10 cellular contexts compared by ENCODE assay signal in genomic region chr12:124687695-124688301, GRCh38.
DNase-seq lines count a peak whose midpoint lies in the region; TF ChIP-seq lines count a peak whose summit lies in the region.
"Had no signal": no experiment of that assay in that cellular context is flagged by ENCODE, and none has a peak within 500 bp of the region (broad histone marks: within the 10 kb centered on the region; RNA-seq: fewer than 3 reads in every experiment).

No MANE protein-coding gene starts in this region.

- H3K27me3 Mint-ChIP-seq in activated naive CD4-positive, alpha-beta T cell treated with anti-CD3 and anti-CD28 coated beads for 36 hours (ENCODE audit: low read depth) = no peaks in the 10 kb centered on the region

- H3K14ac ChIP-seq in mesenchymal stem cell (ENCODE audit: low read length in 2 of 2) = peak overlapping the region in 1 of 2 experiments; percentile 53

- 32% methylated on average over 14 of the region's 15 CpGs for WGBS in mesenchymal stem cell
- WGBS in transverse colon (ENCODE audit: low coverage in 1 of 2), 2 donors = 55% methylated on average over 15 of the region's 15 CpGs; no CpG with 5 or more reads in 1 of the 2 donors

- H3K23ac ChIP-seq in mesenchymal stem cell (ENCODE audit: low read length in 2 of 2) = peak overlapping the region in 1 of 2 experiments; percentile 26

- no peak overlapping the region for H3K4me3 Mint-ChIP-seq in activated naive CD4-positive, alpha-beta T cell treated with anti-CD3 and anti-CD28 coated beads for 36 hours

- H2AFZ ChIP-seq in mesenchymal stem cell (ENCODE audit: low read depth, low read length) = peak overlapping the region; percentile 32

- H3K36me3 ChIP-seq in mesenchymal stem cell (ENCODE audit: control insufficient read depth in 1 of 2, insufficient read depth in 2 of 2, low read depth in 1 of 2, low read length in 2 of 2) (no peaks in the 10 kb centered on the region), transverse colon (no peaks in the 10 kb centered on the region)
- H3K36me3 ChIP-seq: cardiac muscle cell had no signal

- H3K4me3 ChIP-seq in mesenchymal stem cell (ENCODE audit: insufficient read depth in 1 of 2, low read depth in 1 of 2, low read length in 2 of 2) (no peak overlapping the region), transverse colon (no peak overlapping the region)
- H3K4me3 ChIP-seq: cardiac muscle cell had no signal

- H3K79me1 ChIP-seq in mesenchymal stem cell (replicated peaks; ENCODE audit: low read length, poor library complexity, severe bottlenecking) = no peaks in the 10 kb centered on the region

- peak overlapping the region; percentile 94 to 98 for H2BK12ac ChIP-seq in mesenchymal stem cell (ENCODE audit: low read length in 2 of 2)

- H3K27ac ChIP-seq in mesenchymal stem cell (ENCODE audit: low read length, poor library complexity, severe bottlenecking) = peak overlapping the region; percentile 69
- H3K27ac ChIP-seq in transverse colon = peak overlapping the region; percentile 39 to 65 (median 56)
- H3K27ac ChIP-seq: cardiac muscle cell, KMS-11 had no signal

- H3K9ac ChIP-seq in mesenchymal stem cell (ENCODE audit: low read length) = peak overlapping the region; percentile 2
- H3K9ac ChIP-seq: KMS-11 had no signal

- H3K27me3 ChIP-seq in mesenchymal stem cell (ENCODE audit: control insufficient read depth in 1 of 2, insufficient read depth in 1 of 2, low read length in 2 of 2) = no peaks in the 10 kb centered on the region
- H3K27me3 ChIP-seq in transverse colon = no peaks in the 10 kb centered on the region
- H3K27me3 ChIP-seq: cardiac muscle cell had no signal

- H3K4me2 ChIP-seq in mesenchymal stem cell (ENCODE audit: low read length, poor library complexity, severe bottlenecking) = no peak overlapping the region
- H3K4me2 ChIP-seq: KMS-11 had no signal

- no peaks in the 10 kb centered on the region for H3K36me3 Mint-ChIP-seq in activated naive CD4-positive, alpha-beta T cell treated with anti-CD3 and anti-CD28 coated beads for 36 hours (ENCODE audit: low read depth)

- DNase-seq in activated naive CD4-positive, alpha-beta T cell treated with anti-CD3 and anti-CD28 coated beads for 36 hours = peak; percentile 52
- DNase-seq in activated naive CD4-positive, alpha-beta T cell treated with Interleukin-2 at 50 U/mL for 16 hours = no peak
- DNase-seq in anterior cingulate cortex (lab: John Stamatoyannopoulos, UW) (peak in 49 of 58 donors; percentile 19 to 86 (median 65)), mesenchymal stem cell (peak; percentile 72), transverse colon (no peak), SIG-M5 treated with dmso at 0.1 percent for 504 hours (lab: John Stamatoyannopoulos, UW; ENCODE audit: unreplicated experiment) (no peak), SK-N-DZ (ENCODE audit: low spot score) (no peak), GM13976 (ENCODE audit: low spot score) (no peak)

- peak overlapping the region; percentile 33 for H2BK5ac ChIP-seq in mesenchymal stem cell (ENCODE audit: low read depth, low read length, poor library complexity, severe bottlenecking)

- no peak for TF ChIP-seq POLR2A in transverse colon (IDR thresholded peaks at IDR 0.05)

- H3K4me1 ChIP-seq in mesenchymal stem cell (ENCODE audit: control insufficient read depth, insufficient read depth, low read depth, low read length) (peaks cover 28% of the 10 kb centered on the region), transverse colon (peaks cover 0 to 44% (median 7%) of the 10 kb centered on the region in 4 donors)

- H2BK15ac ChIP-seq in mesenchymal stem cell (ENCODE audit: low read depth, poor library complexity, severe bottlenecking) = peak overlapping the region; percentile 60

- TF ChIP-seq CTCF in transverse colon (IDR thresholded peaks at IDR 0.05) (no peak), GM13976 (IDR thresholded peaks at IDR 0.05; ENCODE audit: borderline replicate concordance, control extremely low read depth, extremely low read depth, insufficient read depth, missing control alignments) (no peak)

- TF ChIP-seq EP300 in transverse colon (IDR thresholded peaks at IDR 0.05; ENCODE audit: low read depth) = no peak

- H2BK120ac ChIP-seq in mesenchymal stem cell (ENCODE audit: low read depth, low read length) = peak overlapping the region; percentile 68

- intact Hi-C loops in activated naive CD4-positive, alpha-beta T cell treated with anti-CD3 and anti-CD28 coated beads for 36 hours (cut with micrococcal nuclease) = no loop called here
- intact Hi-C loops in transverse colon (cut with DNase I; ENCODE audit: low total_unique reads) = no loop called here

- H4K91ac ChIP-seq in mesenchymal stem cell (ENCODE audit: low read length) = peak overlapping the region; percentile 87

- H3K9me3 Mint-ChIP-seq in activated naive CD4-positive, alpha-beta T cell treated with anti-CD3 and anti-CD28 coated beads for 36 hours = peaks cover 12% of the 10 kb centered on the region

- H3K18ac ChIP-seq in mesenchymal stem cell (ENCODE audit: low read depth in 1 of 2, low read length in 2 of 2) = peak overlapping the region; percentile 73 to 86

- H3K4ac ChIP-seq in mesenchymal stem cell (ENCODE audit: low read depth in 1 of 2, low read length in 2 of 2) = peak overlapping the region; percentile 62 to 88

- CTCF ChIA-PET in activated naive CD4-positive, alpha-beta T cell treated with anti-CD3 and anti-CD28 coated beads for 36 hours (lab: Charles Lee) = no interaction called here

- H4K8ac ChIP-seq in mesenchymal stem cell (ENCODE audit: low read length) = peak overlapping the region; percentile 94

- H3K27ac Mint-ChIP-seq in activated naive CD4-positive, alpha-beta T cell treated with anti-CD3 and anti-CD28 coated beads for 36 hours = no peak overlapping the region

- in situ Hi-C loops in transverse colon (cut with MboI; ENCODE audit: low pct_ligation_motif_present in 1 of 4, low pct_unique_long_range_greater_than_20kb in 1 of 4, low sequenced_read_pairs in 3 of 4) = no loop called here
- in situ Hi-C loops in GM13976 (cut with MboI; ENCODE audit: low sequenced_read_pairs, unreplicated experiment) = no loop called here

- H3K9me3 ChIP-seq in mesenchymal stem cell (ENCODE audit: control insufficient read depth, low read length) = peaks cover 14% of the 10 kb centered on the region
- peaks cover 0 to 3% of the 10 kb centered on the region in 2 donors for H3K9me3 ChIP-seq in transverse colon

- H3K4me1 Mint-ChIP-seq in activated naive CD4-positive, alpha-beta T cell treated with anti-CD3 and anti-CD28 coated beads for 36 hours (ENCODE audit: low read depth) = peaks cover 32% of the 10 kb centered on the region

- H2AK5ac ChIP-seq in mesenchymal stem cell (ENCODE audit: low read length, severe bottlenecking) = peak overlapping the region; percentile 92

Comparison
In these comparisons a context has a peak if more than half of its experiments do, and no peak if none do; other contexts are left out.
1. DNase-seq: peak in activated naive CD4-positive, alpha-beta T cell treated with anti-CD3 and anti-CD28 coated beads for 36 hours (single experiment), anterior cingulate cortex (49 of 58) and mesenchymal stem cell (single experiment); none in activated naive CD4-positive, alpha-beta T cell treated with Interleukin-2 at 50 U/mL for 16 hours (single experiment), transverse colon (single experiment), SIG-M5 treated with dmso at 0.1 percent for 504 hours (single experiment), SK-N-DZ (single experiment) and GM13976 (single experiment).